Comparison of ENCODE assay signal across 8 cellular contexts in the genomic region with DNA sequence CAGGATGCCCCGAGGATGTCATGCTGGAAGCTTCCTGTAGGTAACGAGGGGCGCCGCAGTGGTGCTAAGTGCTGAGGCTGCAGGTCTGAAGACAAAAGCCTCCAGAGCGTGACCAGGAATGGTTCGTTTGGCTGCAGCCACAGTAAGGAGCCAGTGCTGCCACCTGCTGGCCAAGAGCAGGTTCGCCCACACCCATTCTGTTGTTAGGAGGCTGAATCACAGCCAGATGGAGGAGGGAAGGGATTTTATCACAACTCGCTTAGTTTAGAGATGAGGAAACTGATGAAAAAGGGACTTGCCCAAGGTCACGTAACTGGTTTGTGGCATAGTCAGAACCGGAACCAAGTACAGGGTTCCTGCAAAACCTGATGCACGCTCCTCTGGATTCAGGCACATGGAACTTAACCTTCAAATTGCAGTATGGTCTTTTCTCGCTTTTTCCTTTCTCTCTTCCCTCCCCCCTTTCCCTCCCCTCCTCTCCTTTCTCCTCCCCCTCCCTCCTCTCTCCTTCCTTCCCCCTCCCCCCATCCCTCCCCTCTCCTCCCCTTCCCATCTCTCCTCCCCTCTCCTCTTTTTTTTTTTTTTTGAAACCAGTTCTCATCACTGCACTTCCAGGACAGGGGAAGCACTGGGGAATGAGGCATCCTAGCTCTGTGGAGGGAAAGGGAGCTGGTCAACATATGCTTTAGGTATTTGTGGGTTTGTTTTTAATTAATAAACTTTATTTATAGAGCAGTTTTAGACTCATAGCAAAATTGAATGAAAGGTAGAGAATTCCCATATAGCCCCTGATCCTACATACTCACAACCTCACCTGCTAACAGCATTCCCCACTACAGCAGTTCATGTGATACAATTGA.
DNase-seq lines count a peak whose midpoint lies in the region; FAIRE-seq and TF ChIP-seq lines count a peak whose summit lies in the region.

No MANE protein-coding gene starts in this region.

- H3K56ac ChIP-seq in H9 (ENCODE audit: insufficient read length, low read depth, low read length) = no peak overlapping the region

- no peak overlapping the region for H3T11ph ChIP-seq in H9 (ENCODE audit: low read length)

- no peak overlapping the region for H2BK15ac ChIP-seq in H9 (ENCODE audit: low read depth, low read length)

- H3K9me3 ChIP-seq in H9 (ENCODE audit: control insufficient read depth, low read depth, low read length) = no peaks in the 10 kb centered on the region
- no peaks in the 10 kb centered on the region for H3K9me3 ChIP-seq in stomach

- H2AFZ ChIP-seq in H9 (ENCODE audit: low read length) = no peak overlapping the region

- H3K79me1 ChIP-seq in H9 (ENCODE audit: insufficient read depth, low read depth, low read length, poor library complexity, severe bottlenecking) = no peaks in the 10 kb centered on the region

- H2BK12ac ChIP-seq in H9 (ENCODE audit: insufficient read length, low read depth, low read length) = no peak overlapping the region

- no peak overlapping the region for H4K5ac ChIP-seq in H9 (ENCODE audit: insufficient read length, low read depth, low read length)

- H3K4me2 ChIP-seq in H9 (ENCODE audit: insufficient read depth, insufficient read length, low read length) = peak overlapping the region; percentile 2

- H3K9ac ChIP-seq in H9 (ENCODE audit: extremely low read depth, insufficient read length, low read length) = no peak overlapping the region

- H2BK120ac ChIP-seq in H9 (ENCODE audit: low read depth, low read length, poor library complexity, severe bottlenecking) = no peak overlapping the region

- WGBS in H9 (ENCODE audit: extremely low coverage, insufficient read length, low lambda C conversion rate) = no CpG with 5 or more reads among the region's 12 CpGs
- WGBS in stomach, 5 donors = 6 to 11% (median 9%) methylated on average over 12 of the region's 12 CpGs

- H4K20me1 ChIP-seq in H9 (ENCODE audit: control insufficient read depth, insufficient read depth, insufficient read length) = no peaks in the 10 kb centered on the region

- peak overlapping the region in 1 of 3 experiments; percentile 61; a peak in 1 of 7 replicates for H3K27ac Mint-ChIP-seq in H9
- no peak overlapping the region for H3K27ac Mint-ChIP-seq in neural crest cell (ENCODE audit: unreplicated experiment)

- no peak overlapping the region for H3K4ac ChIP-seq in H9 (ENCODE audit: low read depth, low read length)

- no peak overlapping the region for H3K4me3 ChIP-seq in LNCaP clone FGC (ENCODE audit: low read depth, low read length)
- H3K4me3 ChIP-seq in fibroblast of mammary gland (ENCODE audit: control insufficient read depth, low read depth, low read length) = no peak overlapping the region
- no peak overlapping the region for H3K4me3 ChIP-seq in stomach

- FAIRE-seq in G401.6 (lab: Jason Lieb, UNC) = peak; percentile 87

- no peaks in the 10 kb centered on the region for H3K79me2 ChIP-seq in H9 (ENCODE audit: insufficient read depth, low read length)

- DNase-seq in H9 = peak; percentile 97
- DNase-seq in LNCaP clone FGC (ENCODE audit: low read depth) = peak; percentile 89
- peak; percentile 96 for DNase-seq in RKO (ENCODE audit: low spot score)
- peak; percentile 89 to 93 for DNase-seq in activated T-cell treated with anti-CD3 and anti-CD28 coated beads, Interleukin-2, amount 50 U/mL, for 48 hours
- peak; percentile 94 for DNase-seq in fibroblast of mammary gland (ENCODE audit: low read depth)
- peak; percentile 85 for DNase-seq in neural crest cell (ENCODE audit: low read depth, low spot score)
- peak; percentile 96 for DNase-seq in stomach

- no peak for TF ChIP-seq EP300 in stomach (IDR thresholded peaks at IDR 0.05)

- no peaks in the 10 kb centered on the region for H3K36me3 ChIP-seq in stomach

- H3K23ac ChIP-seq in H9 (ENCODE audit: insufficient read length, low read depth, low read length) = no peak overlapping the region

- intact Hi-C loops in stomach (cut with DNase I; ENCODE audit: low total_unique reads) = no loop called here

- no peak overlapping the region for H4K91ac ChIP-seq in H9 (ENCODE audit: insufficient read length, low read depth, low read length)

- H3K27me3 Mint-ChIP-seq in H9 (ENCODE audit: low read depth) (no peaks in the 10 kb centered on the region; the same call in 1 of the 2 replicates), neural crest cell (ENCODE audit: low read depth) (no peaks in the 10 kb centered on the region)

- H3K27me3 ChIP-seq in H9 (ENCODE audit: insufficient read depth, low read length) = no peaks in the 10 kb centered on the region
- H3K27me3 ChIP-seq in stomach = no peaks in the 10 kb centered on the region

- H3K4me1 Mint-ChIP-seq in H9 (peaks cover 2 to 4% of the 10 kb centered on the region in 2 experiments; a peak in 2 of 4 replicates), neural crest cell (peaks cover 14% of the 10 kb centered on the region)

- H3K9me3 Mint-ChIP-seq in H9 (peaks cover 30 to 35% of the 10 kb centered on the region in 2 experiments), neural crest cell (peaks cover 6% of the 10 kb centered on the region)

- H4K8ac ChIP-seq in H9 (replicated peaks; ENCODE audit: insufficient read length, low read depth, low read length) = no peak overlapping the region

- H3K27ac ChIP-seq in H9 (ENCODE audit: insufficient read length, low read depth, low read length) (no peak overlapping the region), stomach (peak overlapping the region in 2 of 5 donors; percentile 12 to 38)

- no peak for TF ChIP-seq POLR2A in stomach (IDR thresholded peaks at IDR 0.05)

- no peaks in the 10 kb centered on the region for H3K23me2 ChIP-seq in H9 (ENCODE audit: insufficient read length, low read depth, low read length, poor library complexity, severe bottlenecking)

- no peak overlapping the region for H3K14ac ChIP-seq in H9 (ENCODE audit: insufficient read depth, low read length)

- H2AK5ac ChIP-seq in H9 (ENCODE audit: insufficient read length, low read length) = no peak overlapping the region

- H2BK20ac ChIP-seq in H9 (ENCODE audit: low read depth, low read length, poor library complexity, severe bottlenecking) = no peak overlapping the region

- H3K36me3 Mint-ChIP-seq in H9 (ENCODE audit: insufficient read depth in 1 of 3, low read depth in 3 of 3) = peaks cover 17 to 34% (median 17%) of the 10 kb centered on the region in 3 experiments
- peaks cover 42% of the 10 kb centered on the region for H3K36me3 Mint-ChIP-seq in neural crest cell (ENCODE audit: low read depth)

- H3K4me1 ChIP-seq in H9 (ENCODE audit: insufficient read depth, low read length) (no peaks in the 10 kb centered on the region), stomach (peaks cover 8 to 22% (median 9%) of the 10 kb centered on the region in 4 donors)

- peak; percentile 99 for TF ChIP-seq CTCF in H9 (conservative IDR thresholded peaks at IDR 0.05)
- TF ChIP-seq CTCF in LNCaP clone FGC (IDR thresholded peaks at IDR 0.05; ENCODE audit: control insufficient read depth, extremely low read depth, insufficient read depth) = peak; percentile 96
- peak; percentile 98 for TF ChIP-seq CTCF in fibroblast of mammary gland (conservative IDR thresholded peaks at IDR 0.05; ENCODE audit: control insufficient read depth, insufficient read depth, low read depth, low read length)
- peak; percentile 96 for TF ChIP-seq CTCF in neural crest cell (conservative IDR thresholded peaks at IDR 0.05)
- peak in 5 of 7 experiments; percentile 89 to 98 (median 95) for TF ChIP-seq CTCF in stomach (IDR thresholded peaks at IDR 0.05)

- H3K4me3 Mint-ChIP-seq in H9 (peak overlapping the region in 1 of 2 experiments; percentile 36; a peak in 2 of 5 replicates), neural crest cell (peak overlapping the region; percentile 73)

- peak overlapping the region; percentile 8 for H3K18ac ChIP-seq in H9 (ENCODE audit: insufficient read length, low read depth, low read length)

- no peak overlapping the region for H2BK5ac ChIP-seq in H9 (ENCODE audit: insufficient read length, low read length)
